In the genomic region with DNA sequence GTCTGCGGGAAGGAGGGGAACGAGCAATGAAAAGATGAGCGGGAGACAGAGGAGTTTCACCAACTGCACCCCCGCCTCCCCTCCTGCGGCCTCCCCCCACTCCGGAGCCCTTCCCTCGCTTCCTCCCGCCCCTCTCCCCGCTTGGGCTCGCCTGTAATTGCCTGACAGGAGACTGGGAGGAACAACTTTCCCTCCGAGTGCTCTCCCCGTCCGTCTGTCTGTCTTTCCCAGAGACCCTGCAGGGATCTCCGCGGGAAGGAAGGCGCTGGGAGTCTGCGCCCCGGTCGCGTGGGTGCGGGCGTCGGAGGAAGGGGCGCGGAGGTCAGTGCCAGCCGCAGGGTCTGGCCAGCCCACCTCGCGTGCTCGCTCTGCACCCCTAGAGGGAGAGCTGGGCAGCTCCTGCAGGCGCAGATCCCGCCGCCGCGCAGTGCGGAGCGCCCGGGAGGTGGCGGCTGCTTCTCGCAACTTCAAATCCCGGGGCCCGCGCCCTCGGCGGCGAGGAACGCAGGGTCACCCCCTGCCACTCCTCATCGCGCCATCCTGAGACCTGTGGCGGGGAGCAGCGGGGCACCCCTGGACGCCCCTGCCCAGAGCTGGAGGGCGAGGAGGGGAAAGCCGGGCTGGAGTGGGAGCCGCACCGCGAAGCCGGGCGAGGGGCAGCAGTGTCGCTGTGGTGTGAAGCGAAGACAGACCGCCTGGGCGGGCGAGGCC, we compare ENCODE assay signal across 9 cellular contexts. TPM values are rescaled to one million over a fixed set of nuclear protein-coding genes. Genes with fewer than 3 reads are reported as not detected.
DNase-seq lines count a peak whose midpoint lies in the region; ATAC-seq, FAIRE-seq and TF ChIP-seq lines count a peak whose summit lies in the region.
"Had no signal": no experiment of that assay in that cellular context is flagged by ENCODE, and none has a peak within 500 bp of the region (broad histone marks: within the 10 kb centered on the region; RNA-seq: fewer than 3 reads in every experiment).

No MANE protein-coding gene starts in this region.

- no peaks in the 10 kb centered on the region for H3K36me3 ChIP-seq in bronchial epithelial cell (ENCODE audit: control insufficient read depth, insufficient read depth, low read length)
- no peaks in the 10 kb centered on the region for H3K36me3 ChIP-seq in gastrocnemius medialis

- peak overlapping the region; percentile 80 for H3K4me3 ChIP-seq in bronchial epithelial cell (ENCODE audit: low read depth, low read length)
- H3K4me3 ChIP-seq in gastrocnemius medialis, result peak overlapping the region; percentile 82 to 98 (median 91)

- peaks cover 38 to 48% of the 10 kb centered on the region in 2 donors for H3K4me1 ChIP-seq in gastrocnemius medialis

- in situ Hi-C loops in gastrocnemius medialis (cut with MboI; ENCODE audit: low sequenced_read_pairs in 4 of 4), result loop anchor here in 1 of 4 donors (10.0 kb wide), 1 partner anchor 140 kb away; no protein-coding TSS in a partner anchor

- ATAC-seq in HG03432 (IDR thresholded peaks at IDR 0.05; ENCODE audit: unreplicated experiment) (peak; percentile 46), gastrocnemius medialis (peak; percentile 65 to 67), HG03039 (IDR thresholded peaks at IDR 0.05; ENCODE audit: unreplicated experiment) (no peak), GM19328 (IDR thresholded peaks at IDR 0.05; ENCODE audit: unreplicated experiment) (no peak)

- no peaks in the 10 kb centered on the region for H3K9me3 ChIP-seq in gastrocnemius medialis

- DNase-seq in COR-L47 (lab: John Stamatoyannopoulos, UW) (peak; percentile 48), SK-N-DZ (ENCODE audit: low spot score) (peak; percentile 82), bronchial epithelial cell (ENCODE audit: low read depth) (peak; percentile 65), iPS-NIHi11 (ENCODE audit: low spot score) (peak; percentile 76), gastrocnemius medialis (peak; percentile 59 to 65)

- no peak for FAIRE-seq in bronchial epithelial cell (lab: Jason Lieb, UNC)
- FAIRE-seq: TTC549 had no signal

- peak overlapping the region; percentile 87 to 94 (median 93) for H3K27ac ChIP-seq in gastrocnemius medialis

- intact Hi-C loops in gastrocnemius medialis (cut with DNase I; ENCODE audit: low total_unique reads), result loop anchor here (5.0 to 10.0 kb wide), 4 partner anchors 127 to 472 kb away; a partner anchor contains a TSS

- peak; percentile 38 to 39 for TF ChIP-seq POLR2A in gastrocnemius medialis (IDR thresholded peaks at IDR 0.05)

- no peaks in the 10 kb centered on the region for H3K27me3 ChIP-seq in bronchial epithelial cell (ENCODE audit: control insufficient read depth, insufficient read depth, low read length)
- H3K27me3 ChIP-seq in gastrocnemius medialis, result no peaks in the 10 kb centered on the region

- TF ChIP-seq CTCF in bronchial epithelial cell (IDR thresholded peaks at IDR 0.05; ENCODE audit: insufficient read depth, low read length, severe bottlenecking), result peak; percentile 82
- peak; percentile 55 to 76 (median 62) for TF ChIP-seq CTCF in gastrocnemius medialis (IDR thresholded peaks at IDR 0.05 in 4 of 5, conservative IDR thresholded peaks at IDR 0.05 in 1 of 5)

RNA-seq across cellular contexts. Expression of a gene that starts 0.5 kb away (rescaled TPM):
- 32.4 and 36.6 TPM in 2 replicates for polyA plus RNA-seq in SK-N-DZ (2014; cell fraction: cytosol; rRNA removed)
- 28.2 and 32.6 TPM in 2 replicates for polyA plus RNA-seq in SK-N-DZ (2014; cell fraction: nucleus; rRNA removed)
- 16.1 and 21.6 TPM in 2 replicates for total RNA-seq in bronchial epithelial cell
- 10 to 100 TPM; 20.4 to 29.0 (median 22.1) TPM for total RNA-seq in gastrocnemius medialis

Comparison
In these comparisons a context has a peak if more than half of its experiments do, and no peak if none do; other contexts are left out.
1. ATAC-seq: peak in HG03432 (single experiment) and gastrocnemius medialis (2 of 2); none in HG03039 (single experiment) and GM19328 (single experiment).
2. Peak in every context shown above with its lines, with median percentiles within 50 percentile points of each other: DNase-seq.